Comparison of ENCODE assay signal across 10 cellular contexts in the genomic region with DNA sequence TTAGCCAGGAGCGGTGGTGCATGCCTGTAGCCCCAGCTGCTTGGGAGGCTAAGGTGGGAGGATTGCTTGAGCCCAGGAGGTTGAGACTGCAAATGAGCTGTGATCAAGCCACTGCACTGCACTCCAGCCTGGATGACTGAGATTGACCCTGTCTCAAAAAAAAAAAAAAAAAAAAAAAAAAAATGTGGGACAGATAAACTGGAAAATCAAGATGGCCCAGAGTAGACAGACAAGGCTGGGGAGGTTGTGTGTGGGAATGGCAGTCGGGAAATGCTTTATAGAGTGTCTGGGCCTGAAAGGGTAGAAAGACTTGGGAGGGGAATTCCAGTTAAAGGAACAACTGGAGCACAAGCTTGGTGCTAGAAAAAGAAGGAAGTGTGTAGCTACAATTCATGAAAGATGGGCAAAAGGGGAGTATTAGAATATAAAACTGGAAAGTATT. TPM values are rescaled to one million over a fixed set of nuclear protein-coding genes. Genes with fewer than 3 reads are reported as not detected.
A peak's percentile ranks its signal among the peaks of the same experiment; 100 is the strongest.
DNase-seq lines count a peak whose midpoint lies in the region; ATAC-seq and TF ChIP-seq lines count a peak whose summit lies in the region.
"Had no signal": no experiment of that assay in that cellular context is flagged by ENCODE, and none has a peak within 500 bp of the region (broad histone marks: within the 10 kb centered on the region; RNA-seq: fewer than 3 reads in every experiment).

No MANE protein-coding gene starts in this region.

- H3K4me3 ChIP-seq in OCI-LY3 (ENCODE audit: low read length), result peak overlapping the region; percentile 93
- H3K4me3 ChIP-seq in smooth muscle cell, result peak overlapping the region; percentile 15

- H3K36me3 ChIP-seq in OCI-LY3 (replicated peaks; ENCODE audit: low read depth, low read length), result peaks cover 44% of the 10 kb centered on the region
- H3K36me3 ChIP-seq in smooth muscle cell (ENCODE audit: low read depth), result peaks cover 10% of the 10 kb centered on the region

- peaks cover 53% of the 10 kb centered on the region for H3F3A ChIP-seq in smooth muscle cell (ENCODE audit: low read depth)

- no peak for ATAC-seq in activated CD8-positive, alpha-beta memory T cell treated with anti-CD3 and anti-CD28 coated beads, Interleukin-2, amount 10 ng/mL, durations not matched to agents 7 days and 5 days
- no peak for ATAC-seq in GM19452 (IDR thresholded peaks at IDR 0.05; ENCODE audit: unreplicated experiment)

- TF ChIP-seq CTCF in OCI-LY3 (IDR thresholded peaks at IDR 0.05; ENCODE audit: low read depth, low read length) (no peak), endothelial cell (IDR thresholded peaks at IDR 0.05; ENCODE audit: unreplicated experiment) (no peak), smooth muscle cell (IDR thresholded peaks at IDR 0.05; ENCODE audit: borderline replicate concordance, insufficient read depth, poor library complexity, severe bottlenecking) (no peak)

- peak overlapping the region; percentile 93 for H3K4me3 Mint-ChIP-seq in activated CD8-positive, alpha-beta memory T cell treated with anti-CD3 and anti-CD28 coated beads, Interleukin-2, amount 10 ng/mL, durations not matched to agents 7 days and 5 days
- H3K4me3 Mint-ChIP-seq in endothelial cell (ENCODE audit: unreplicated experiment) (peak overlapping the region; percentile 98), immature natural killer cell (peak overlapping the region in 1 of 5 donors; percentile 4)

- 22% methylated on average over 2 of the region's 2 CpGs for WGBS in smooth muscle cell (ENCODE audit: low lambda C conversion rate)

- peaks cover 97% of the 10 kb centered on the region for H3K79me2 ChIP-seq in OCI-LY3 (ENCODE audit: low read length)
- peaks cover 35% of the 10 kb centered on the region for H3K79me2 ChIP-seq in smooth muscle cell (ENCODE audit: low read depth)

- H3K9me3 ChIP-seq in OCI-LY3 (ENCODE audit: insufficient read depth, low read length), result no peaks in the 10 kb centered on the region
- H3K9me3 ChIP-seq in smooth muscle cell (replicated peaks; ENCODE audit: low read depth), result no peaks in the 10 kb centered on the region

- no peaks in the 10 kb centered on the region for H3K9me3 Mint-ChIP-seq in activated CD8-positive, alpha-beta memory T cell treated with anti-CD3 and anti-CD28 coated beads, Interleukin-2, amount 10 ng/mL, durations not matched to agents 7 days and 5 days (ENCODE audit: low read depth)
- H3K9me3 Mint-ChIP-seq in endothelial cell (ENCODE audit: unreplicated experiment) (no peaks in the 10 kb centered on the region), immature natural killer cell (no peaks in the 10 kb centered on the region)

- CTCF ChIA-PET in activated CD8-positive, alpha-beta memory T cell treated with anti-CD3 and anti-CD28 coated beads, Interleukin-2, amount 10 ng/mL, durations not matched to agents 7 days and 5 days (lab: Charles Lee), result interaction anchor here (1.1 to 3.8 kb wide), 6 partner anchors 17 to 315 kb away, joined by 3 to 57 read pairs (median 10); partner anchors contain the start of genes SLC3A2, TMEM179B and WDR74

- H3K27me3 ChIP-seq in OCI-LY3 (ENCODE audit: low read depth, low read length) (no peaks in the 10 kb centered on the region), smooth muscle cell (ENCODE audit: low read depth) (no peaks in the 10 kb centered on the region)

- H3K9ac ChIP-seq in OCI-LY3 (ENCODE audit: low read length) (peak overlapping the region; percentile 98), smooth muscle cell (ENCODE audit: low read depth) (peak overlapping the region; percentile 36)

- H2AFZ ChIP-seq in OCI-LY3 (ENCODE audit: low read depth, low read length) (no peak overlapping the region), smooth muscle cell (ENCODE audit: low read depth) (peak overlapping the region; percentile 42)

- H3K4me2 ChIP-seq in OCI-LY3 (ENCODE audit: low read length), result peak overlapping the region; percentile 91
- H3K4me2 ChIP-seq in smooth muscle cell, result peak overlapping the region; percentile 96

- DNase-seq in activated CD8-positive, alpha-beta memory T cell treated with anti-CD3 and anti-CD28 coated beads, Interleukin-2, amount 10 ng/mL, durations not matched to agents 7 days and 5 days, result no peak
- DNase-seq in activated CD8-positive, alpha-beta memory T cell treated with anti-CD3 and anti-CD28 coated beads, Interleukin-2, amount 50 U/mL, for 48 hours, result no peak
- DNase-seq in endothelial cell (ENCODE audit: low spot score) (no peak), smooth muscle cell (lab: John Stamatoyannopoulos, UW; ENCODE audit: unreplicated experiment) (no peak), immature natural killer cell (no peak), HK-2 (ENCODE audit: unreplicated experiment) (no peak)
- DNase-seq: C1 segment of cervical spinal cord had no signal

- peaks cover 40% of the 10 kb centered on the region for H3K36me3 Mint-ChIP-seq in activated CD8-positive, alpha-beta memory T cell treated with anti-CD3 and anti-CD28 coated beads, Interleukin-2, amount 10 ng/mL, durations not matched to agents 7 days and 5 days
- H3K36me3 Mint-ChIP-seq in endothelial cell (ENCODE audit: low read depth, unreplicated experiment), result peaks cover 30% of the 10 kb centered on the region
- peaks cover 5 to 25% (median 14%) of the 10 kb centered on the region in 3 donors for H3K36me3 Mint-ChIP-seq in immature natural killer cell

- peaks cover 71% of the 10 kb centered on the region for H3K4me1 Mint-ChIP-seq in activated CD8-positive, alpha-beta memory T cell treated with anti-CD3 and anti-CD28 coated beads, Interleukin-2, amount 10 ng/mL, durations not matched to agents 7 days and 5 days
- H3K4me1 Mint-ChIP-seq in endothelial cell (ENCODE audit: unreplicated experiment) (peaks cover 41% of the 10 kb centered on the region), immature natural killer cell (peaks cover 44 to 45% of the 10 kb centered on the region in 2 donors)

- peak overlapping the region; percentile 91 for H3K27ac Mint-ChIP-seq in activated CD8-positive, alpha-beta memory T cell treated with anti-CD3 and anti-CD28 coated beads, Interleukin-2, amount 10 ng/mL, durations not matched to agents 7 days and 5 days
- H3K27ac Mint-ChIP-seq in endothelial cell (ENCODE audit: unreplicated experiment) (peak overlapping the region; percentile 45), immature natural killer cell (no peak overlapping the region)

- peaks cover 61% of the 10 kb centered on the region for H3K4me1 ChIP-seq in OCI-LY3 (ENCODE audit: low read length)
- H3K4me1 ChIP-seq in smooth muscle cell (ENCODE audit: low read depth), result peaks cover 45% of the 10 kb centered on the region

- peak overlapping the region; percentile 82 for H3K27ac ChIP-seq in OCI-LY3 (ENCODE audit: low read length)
- H3K27ac ChIP-seq in smooth muscle cell (ENCODE audit: low read depth), result peak overlapping the region; percentile 93

- peaks cover 3% of the 10 kb centered on the region for H3K27me3 Mint-ChIP-seq in activated CD8-positive, alpha-beta memory T cell treated with anti-CD3 and anti-CD28 coated beads, Interleukin-2, amount 10 ng/mL, durations not matched to agents 7 days and 5 days
- peaks cover 23% of the 10 kb centered on the region for H3K27me3 Mint-ChIP-seq in endothelial cell (ENCODE audit: unreplicated experiment)
- H3K27me3 Mint-ChIP-seq in immature natural killer cell (ENCODE audit: low read depth in 3 of 3), result peaks cover 12 to 24% (median 14%) of the 10 kb centered on the region in 3 donors

- H4K20me1 ChIP-seq in OCI-LY3 (ENCODE audit: insufficient read depth, low read length) (peaks cover 30% of the 10 kb centered on the region), smooth muscle cell (ENCODE audit: low read depth) (peaks cover 30% of the 10 kb centered on the region)

RNA-seq across cellular contexts. Expression of gene WDR74, which starts 18.2 kb away (rescaled TPM):
- total RNA-seq in activated CD8-positive, alpha-beta memory T cell treated with anti-CD3 and anti-CD28 coated beads, Interleukin-2, amount 10 ng/mL, durations not matched to agents 7 days and 5 days, result 10 to 100 TPM; 82.9 to 83.9 TPM
- 42.2 TPM for total RNA-seq in endothelial cell (ENCODE audit: unreplicated experiment)
- 19.3 and 36.6 TPM in 2 replicates for total RNA-seq in smooth muscle cell
- 41.3 and 46.1 TPM in 2 replicates for polyA plus RNA-seq in smooth muscle cell
- polyA plus RNA-seq in immature natural killer cell, result 10 to 100 TPM; 28.8 to 39.0 (median 31.9) TPM

RNA-seq across cellular contexts. Expression of gene SLC3A2, which starts 23.1 kb away (rescaled TPM):
- total RNA-seq in activated CD8-positive, alpha-beta memory T cell treated with anti-CD3 and anti-CD28 coated beads, Interleukin-2, amount 10 ng/mL, durations not matched to agents 7 days and 5 days, result 100 to 1,000 TPM; 213 to 259 TPM
- total RNA-seq in endothelial cell (ENCODE audit: unreplicated experiment) (147 TPM), smooth muscle cell (181 and 248 TPM in 2 replicates)
- polyA plus RNA-seq in smooth muscle cell (179 and 291 TPM in 2 replicates), immature natural killer cell (100 to 1,000 TPM; 134 to 162 (median 156) TPM)

RNA-seq across cellular contexts. Expression of gene TEX54, which starts 24.9 kb away (rescaled TPM):
- not detected for total RNA-seq in activated CD8-positive, alpha-beta memory T cell treated with anti-CD3 and anti-CD28 coated beads, Interleukin-2, amount 10 ng/mL, durations not matched to agents 7 days and 5 days
- total RNA-seq in endothelial cell (ENCODE audit: unreplicated experiment) (not detected), smooth muscle cell (not detected in 2 replicates)
- polyA plus RNA-seq in smooth muscle cell (1.4 and 3.1 TPM in 2 replicates), immature natural killer cell (1 to 10 TPM in 2 of 3 donors, not detected in 1; 2.0 to 3.1 TPM)
- total RNA-seq: kidney epithelial cell had no signal

RNA-seq across cellular contexts. Expression of gene STX5, which starts 25.7 kb away (rescaled TPM):
- 10 to 100 TPM; 30.8 to 38.4 TPM for total RNA-seq in activated CD8-positive, alpha-beta memory T cell treated with anti-CD3 and anti-CD28 coated beads, Interleukin-2, amount 10 ng/mL, durations not matched to agents 7 days and 5 days
- total RNA-seq in endothelial cell (ENCODE audit: unreplicated experiment) (37.9 TPM), smooth muscle cell (44.6 and 52.6 TPM in 2 replicates)
- polyA plus RNA-seq in smooth muscle cell (67.9 and 69.0 TPM in 2 replicates), immature natural killer cell (10 to 100 TPM; 46.9 to 47.7 (median 47.6) TPM)

RNA-seq across cellular contexts. Expression of gene NXF1, which starts 52.3 kb away (rescaled TPM):
- 100 to 1,000 TPM in 1 of 2 experiments, 10 to 100 TPM in 1; 93.6 to 120 TPM for total RNA-seq in activated CD8-positive, alpha-beta memory T cell treated with anti-CD3 and anti-CD28 coated beads, Interleukin-2, amount 10 ng/mL, durations not matched to agents 7 days and 5 days
- total RNA-seq in endothelial cell (ENCODE audit: unreplicated experiment) (50.8 TPM), smooth muscle cell (33.4 and 35.4 TPM in 2 replicates)
- polyA plus RNA-seq in smooth muscle cell (46.5 and 78.8 TPM in 2 replicates), immature natural killer cell (10 to 100 TPM; 42.9 to 73.3 (median 66.0) TPM)

Comparison
In these comparisons a context has a peak if more than half of its experiments do, and no peak if none do; other contexts are left out.
1. H3K27ac Mint-ChIP-seq: peak in activated CD8-positive, alpha-beta memory T cell treated with anti-CD3 and anti-CD28 coated beads, Interleukin-2, amount 10 ng/mL, durations not matched to agents 7 days and 5 days (single experiment) and endothelial cell (single experiment); none in immature natural killer cell (0 of 6).